Comparison of ENCODE assay signal across 8 cellular contexts in the genomic region with DNA sequence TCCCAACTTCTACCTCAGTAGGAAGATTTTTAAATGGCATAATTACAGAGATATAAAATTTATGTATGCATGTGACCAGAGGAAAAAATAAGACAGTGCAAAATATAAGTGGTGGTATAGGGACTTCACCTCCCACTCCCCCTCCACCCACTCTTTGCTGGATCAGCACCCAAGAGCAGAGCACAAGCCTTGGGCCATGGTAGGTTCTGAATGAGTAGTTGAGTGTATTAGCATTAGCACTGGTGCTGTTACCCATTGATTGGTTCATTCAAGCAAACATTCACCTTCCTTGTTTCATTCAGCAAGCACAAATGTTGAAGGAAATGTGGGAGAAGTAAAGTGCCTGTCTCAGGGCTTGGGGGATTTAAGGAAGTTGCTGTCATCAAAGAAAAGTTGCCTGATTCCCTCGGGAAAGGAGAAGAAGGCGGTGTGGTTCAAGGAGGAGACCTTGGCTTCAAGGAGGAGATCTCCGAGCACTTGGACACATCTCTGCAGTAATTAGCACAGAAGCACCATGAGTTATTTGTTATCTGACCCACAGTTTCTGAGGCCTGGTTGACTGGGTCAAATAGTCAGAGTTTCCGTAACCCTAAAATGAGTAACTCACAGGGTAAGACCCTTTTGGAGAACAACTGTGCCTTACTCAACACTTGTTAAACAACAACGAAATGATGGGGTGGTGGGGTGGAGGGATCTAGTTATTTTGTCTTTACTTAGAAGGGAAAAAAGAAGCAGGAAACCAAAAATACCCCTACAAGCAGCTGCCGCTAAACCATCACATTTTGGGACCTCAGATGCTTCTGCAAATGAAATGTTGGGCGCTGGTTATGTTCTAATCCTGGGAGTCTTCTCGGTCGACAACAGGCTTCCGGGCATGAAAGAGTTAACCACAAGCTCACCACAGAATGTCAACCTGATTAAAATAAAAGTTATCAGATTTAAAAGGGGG. TPM values are rescaled to one million over a fixed set of nuclear protein-coding genes. Genes with fewer than 3 reads are reported as not detected.
DNase-seq lines count a peak whose midpoint lies in the region; ATAC-seq and TF ChIP-seq lines count a peak whose summit lies in the region.

No MANE protein-coding gene starts in this region.

- peaks cover 18 to 65% (median 36%) of the 10 kb centered on the region in 6 donors for H3K4me1 ChIP-seq in spleen

- TF ChIP-seq POLR2A in spleen (IDR thresholded peaks at IDR 0.05) = no peak

- no peaks in the 10 kb centered on the region for H3K9me3 ChIP-seq in spleen

- no peaks in the 10 kb centered on the region for H3K27me3 ChIP-seq in spleen (replicated peaks in 1 of 7)

- no peak for TF ChIP-seq CTCF in spleen (IDR thresholded peaks at IDR 0.05 in 8 of 11, conservative IDR thresholded peaks at IDR 0.05 in 3 of 11)

- peak overlapping the region in 6 of 8 donors; percentile 13 to 70 (median 25) for H3K27ac ChIP-seq in spleen

- peak overlapping the region in 1 of 8 donors; percentile 6 for H3K4me3 ChIP-seq in spleen

- intact Hi-C loops in spleen (cut with DNase I; ENCODE audit: low total_unique reads) = no loop called here

- peak; percentile 37 for ATAC-seq in HG02852 (IDR thresholded peaks at IDR 0.05; ENCODE audit: unreplicated experiment)

- DNase-seq in NOMO-1 treated with DMSO at 0.1 percent for 48 hours (lab: John Stamatoyannopoulos, UW; ENCODE audit: unreplicated experiment) (peak; percentile 15), NOMO-1 treated with dmso at 0.1 percent for 144 hours (lab: John Stamatoyannopoulos, UW; ENCODE audit: unreplicated experiment) (no peak), spleen (no peak), activated gamma-delta T cell (lab: John Stamatoyannopoulos, UW) (no peak), NCI-H2196 (lab: John Stamatoyannopoulos, UW; ENCODE audit: unreplicated experiment) (no peak), DMS 273 (lab: John Stamatoyannopoulos, UW; ENCODE audit: unreplicated experiment) (no peak)
- DNase-seq in activated CD4-positive, alpha-beta T cell treated with anti-CD3 and anti-CD28 coated beads, Interleukin-2, amount 50 U/mL, for 48 hours = peak; percentile 45 to 61

- H3K36me3 ChIP-seq in spleen = no peaks in the 10 kb centered on the region

- WGBS in spleen, 5 donors = 27 to 40% (median 31%) methylated on average over 10 of the region's 10 CpGs

RNA-seq across cellular contexts. Expression of a gene that starts 17.2 kb away (rescaled TPM):
- 10 to 100 TPM in 5 of 7 donors, 1 to 10 TPM in 2; 3.5 to 78.7 (median 22.8) TPM for total RNA-seq in spleen
- polyA plus RNA-seq in spleen = 1 to 10 TPM; 5.0 to 9.7 (median 5.6) TPM

RNA-seq across cellular contexts. Expression of a gene that starts 43.9 kb away (rescaled TPM):
- 100 to 1,000 TPM in 6 of 7 donors, 10 to 100 TPM in 1; 93.2 to 140 (median 120) TPM for total RNA-seq in spleen
- 100 to 1,000 TPM in 1 of 3 donors, 10 to 100 TPM in 2; 63.1 to 100 (median 93.5) TPM for polyA plus RNA-seq in spleen

Comparison
In these comparisons a context has a peak if more than half of its experiments do, and no peak if none do; other contexts are left out.
1. DNase-seq: peak in NOMO-1 treated with DMSO at 0.1 percent for 48 hours (single experiment) and activated CD4-positive, alpha-beta T cell treated with anti-CD3 and anti-CD28 coated beads, Interleukin-2, amount 50 U/mL, for 48 hours (2 of 2); none in NOMO-1 treated with dmso at 0.1 percent for 144 hours (single experiment), spleen (single experiment), activated gamma-delta T cell (single experiment), NCI-H2196 (single experiment) and DMS 273 (single experiment).